In the genomic region with DNA sequence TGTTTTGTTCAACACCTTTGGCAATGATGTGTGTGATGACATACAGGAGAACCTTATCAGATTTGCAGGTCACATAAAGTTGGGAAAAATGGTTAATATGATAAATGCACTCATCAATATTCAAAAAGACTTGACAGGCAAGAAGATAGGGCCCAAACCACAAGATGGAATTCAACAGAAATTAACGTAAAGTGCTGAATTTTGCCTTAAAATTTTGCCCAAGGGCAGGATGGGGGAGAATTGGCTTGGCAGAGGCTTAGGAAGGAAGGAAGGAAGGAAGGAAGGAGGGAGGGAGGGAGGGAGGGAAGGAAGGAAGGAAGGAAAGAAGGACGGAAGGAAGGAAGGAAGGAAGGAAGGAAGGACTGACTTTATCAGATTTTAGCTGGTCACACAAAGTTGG, we compare ENCODE assay signal across 13 cellular contexts. TPM values are rescaled to one million over a fixed set of nuclear protein-coding genes. Genes with fewer than 3 reads are reported as not detected.
A peak's percentile ranks its signal among the peaks of the same experiment; 100 is the strongest.
DNase-seq lines count a peak whose midpoint lies in the region; ATAC-seq lines count a peak whose summit lies in the region.
"Had no signal": no experiment of that assay in that cellular context is flagged by ENCODE, and none has a peak within 500 bp of the region (broad histone marks: within the 10 kb centered on the region; RNA-seq: fewer than 3 reads in every experiment).

No MANE protein-coding gene starts in this region.

- no peak overlapping the region for H3K4me3 Mint-ChIP-seq in activated naive CD4-positive, alpha-beta T cell treated with anti-CD3 and anti-CD28 coated beads for 36 hours
- H3K4me3 Mint-ChIP-seq in IgD-negative memory B cell = peak overlapping the region in 2 of 4 donors; percentile 9 to 32
- no peak overlapping the region for H3K4me3 Mint-ChIP-seq in central memory CD8-positive, alpha-beta T cell
- H3K4me3 Mint-ChIP-seq in stimulated activated memory B cell treated with anti-CD40 and anti-IgM and Interleukin-4, amounts not matched to agents 10 μg/mL and 1 μg/mL and 100 μg/mL, for 72 hours = no peak overlapping the region

- ATAC-seq in central memory CD8-positive, alpha-beta T cell (replicated peaks; ENCODE audit: extremely low read depth, poor library complexity, severe bottlenecking) = no peak
- no peak for ATAC-seq in stimulated activated memory B cell treated with anti-CD40 and anti-IgM and Interleukin-4, amounts not matched to agents 10 μg/mL and 1 μg/mL and 100 μg/mL, for 72 hours
- ATAC-seq in HG02840 (IDR thresholded peaks at IDR 0.05; ENCODE audit: low FRiP score, unreplicated experiment) (no peak), HG03280 (IDR thresholded peaks at IDR 0.05; ENCODE audit: unreplicated experiment) (no peak)

- no peak for DNase-seq in activated naive CD4-positive, alpha-beta T cell treated with anti-CD3 and anti-CD28 coated beads for 36 hours
- no peak for DNase-seq in activated naive CD4-positive, alpha-beta T cell treated with Interleukin-2 at 50 U/mL for 16 hours
- no peak for DNase-seq in central memory CD8-positive, alpha-beta T cell (ENCODE audit: low spot score in 2 of 2)
- no peak for DNase-seq in DMS53 (lab: John Stamatoyannopoulos, UW)
- DNase-seq: KG1, NCI-H1092, NCI-H1694, NCI-H446, PC-9 had no signal

- no peaks in the 10 kb centered on the region for H3K9me3 Mint-ChIP-seq in activated naive CD4-positive, alpha-beta T cell treated with anti-CD3 and anti-CD28 coated beads for 36 hours
- no peaks in the 10 kb centered on the region for H3K9me3 Mint-ChIP-seq in IgD-negative memory B cell
- H3K9me3 Mint-ChIP-seq in central memory CD8-positive, alpha-beta T cell = no peaks in the 10 kb centered on the region
- H3K9me3 Mint-ChIP-seq in stimulated activated memory B cell treated with anti-CD40 and anti-IgM and Interleukin-4, amounts not matched to agents 10 μg/mL and 1 μg/mL and 100 μg/mL, for 72 hours = peaks cover 4% of the 10 kb centered on the region

- peak overlapping the region; percentile 47 for H3K27ac Mint-ChIP-seq in activated naive CD4-positive, alpha-beta T cell treated with anti-CD3 and anti-CD28 coated beads for 36 hours
- peak overlapping the region in 2 of 3 donors; percentile 33 to 75 for H3K27ac Mint-ChIP-seq in IgD-negative memory B cell
- H3K27ac Mint-ChIP-seq in central memory CD8-positive, alpha-beta T cell (ENCODE audit: low read depth) = peak overlapping the region; percentile 48
- peak overlapping the region; percentile 42 for H3K27ac Mint-ChIP-seq in stimulated activated memory B cell treated with anti-CD40 and anti-IgM and Interleukin-4, amounts not matched to agents 10 μg/mL and 1 μg/mL and 100 μg/mL, for 72 hours

- H3K4me1 Mint-ChIP-seq in activated naive CD4-positive, alpha-beta T cell treated with anti-CD3 and anti-CD28 coated beads for 36 hours (ENCODE audit: low read depth) = peaks cover 75% of the 10 kb centered on the region
- peaks cover 38 to 48% (median 43%) of the 10 kb centered on the region in 3 donors for H3K4me1 Mint-ChIP-seq in IgD-negative memory B cell
- peaks cover 73% of the 10 kb centered on the region for H3K4me1 Mint-ChIP-seq in central memory CD8-positive, alpha-beta T cell
- peaks cover 75% of the 10 kb centered on the region for H3K4me1 Mint-ChIP-seq in stimulated activated memory B cell treated with anti-CD40 and anti-IgM and Interleukin-4, amounts not matched to agents 10 μg/mL and 1 μg/mL and 100 μg/mL, for 72 hours

- no peaks in the 10 kb centered on the region for H3K27me3 Mint-ChIP-seq in activated naive CD4-positive, alpha-beta T cell treated with anti-CD3 and anti-CD28 coated beads for 36 hours (ENCODE audit: low read depth)
- no peaks in the 10 kb centered on the region for H3K27me3 Mint-ChIP-seq in IgD-negative memory B cell
- no peaks in the 10 kb centered on the region for H3K27me3 Mint-ChIP-seq in central memory CD8-positive, alpha-beta T cell
- no peaks in the 10 kb centered on the region for H3K27me3 Mint-ChIP-seq in stimulated activated memory B cell treated with anti-CD40 and anti-IgM and Interleukin-4, amounts not matched to agents 10 μg/mL and 1 μg/mL and 100 μg/mL, for 72 hours

- CTCF ChIA-PET in activated naive CD4-positive, alpha-beta T cell treated with anti-CD3 and anti-CD28 coated beads for 36 hours (lab: Charles Lee) = interaction anchor here (1.9 kb wide), 1 partner anchor 56 kb away, joined by 4 read pairs; no protein-coding TSS in a partner anchor

- intact Hi-C loops in activated naive CD4-positive, alpha-beta T cell treated with anti-CD3 and anti-CD28 coated beads for 36 hours (cut with micrococcal nuclease) = no loop called here

- peaks cover 40% of the 10 kb centered on the region for H3K36me3 Mint-ChIP-seq in activated naive CD4-positive, alpha-beta T cell treated with anti-CD3 and anti-CD28 coated beads for 36 hours (ENCODE audit: low read depth)
- no peaks in the 10 kb centered on the region for H3K36me3 Mint-ChIP-seq in IgD-negative memory B cell
- H3K36me3 Mint-ChIP-seq in central memory CD8-positive, alpha-beta T cell (ENCODE audit: insufficient read depth) = peaks cover 21% of the 10 kb centered on the region
- H3K36me3 Mint-ChIP-seq in stimulated activated memory B cell treated with anti-CD40 and anti-IgM and Interleukin-4, amounts not matched to agents 10 μg/mL and 1 μg/mL and 100 μg/mL, for 72 hours = peaks cover 72% of the 10 kb centered on the region

RNA-seq across cellular contexts. Expression of a gene that starts 35.3 kb away (rescaled TPM):
- 100 to 1,000 TPM in 1 of 2 experiments, 10 to 100 TPM in 1; 99.4 to 105 TPM for total RNA-seq in activated naive CD4-positive, alpha-beta T cell treated with anti-CD3 and anti-CD28 coated beads for 36 hours
- 52.4 TPM for polyA plus RNA-seq in IgD-negative memory B cell
